In genomic region chr14:70943838-70944237, GRCh38 we compare ENCODE assay signal across 34 cellular contexts. TPM values are rescaled to one million over a fixed set of nuclear protein-coding genes. Genes with fewer than 3 reads are reported as not detected.
DNase-seq lines count a peak whose midpoint lies in the region; ATAC-seq and TF ChIP-seq lines count a peak whose summit lies in the region.
"Had no signal": no experiment of that assay in that cellular context is flagged by ENCODE, and none has a peak within 500 bp of the region (broad histone marks: within the 10 kb centered on the region; RNA-seq: fewer than 3 reads in every experiment).

No MANE protein-coding gene starts in this region.

- H3K4me3 Mint-ChIP-seq in CD8-positive, alpha-beta T cell = no peak overlapping the region
- no peak overlapping the region for H3K4me3 Mint-ChIP-seq in activated T-helper 1 cell treated with anti-CD3 and anti-CD28 coated beads, Interleukin-12 subunit alpha, Interleukin-12 subunit beta, Interleukin-2, Interleukin-4 antibody, amounts not matched to agents 30 ng/mL and 10 ng/mL and 1 ng/mL, durations not matched to agents 14 hours and 24 hours and 36 hours
- H3K4me3 Mint-ChIP-seq: activated naive CD4-positive, alpha-beta T cell treated with anti-CD3 and anti-CD28 coated beads, Interleukin-2, amount 10 ng/mL, durations not matched to agents 7 days and 5 days; activated T-cell treated with anti-CD3 and anti-CD28 coated beads, Interleukin-2, amount 50 U/mL, for 4 hours; neural progenitor cell; stimulated activated memory B cell treated with anti-CD40 and anti-IgM and Interleukin-4, amounts not matched to agents 10 μg/mL and 1 μg/mL and 100 μg/mL, for 72 hours had no signal

- intact Hi-C loops in CD8-positive, alpha-beta T cell (cut with DNase I, micrococcal nuclease) = no loop called here
- intact Hi-C loops in HCT116 (cut with micrococcal nuclease) (no loop called here), heart left ventricle (cut with DNase I) (no loop called here), thyroid gland (cut with DNase I) (no loop called here)
- intact Hi-C loops in activated T-helper 1 cell treated with anti-CD3 and anti-CD28 coated beads, Interleukin-12 subunit alpha, Interleukin-12 subunit beta, Interleukin-2, Interleukin-4 antibody, amounts not matched to agents 30 ng/mL and 10 ng/mL and 1 ng/mL, durations not matched to agents 14 hours and 24 hours and 36 hours (cut with micrococcal nuclease) = no loop called here

- H3K9me3 ChIP-seq in CD8-positive, alpha-beta T cell (ENCODE audit: low read length) = peaks cover 14% of the 10 kb centered on the region
- H3K9me3 ChIP-seq in HCT116 (ENCODE audit: control insufficient read depth in 1 of 2, insufficient read depth in 1 of 2, low read depth in 1 of 2, low read length in 2 of 2) = peaks cover 7 to 12% of the 10 kb centered on the region in 2 experiments; a peak in 3 of 4 replicates
- H3K9me3 ChIP-seq in heart left ventricle = peaks cover 0 to 44% (median 24%) of the 10 kb centered on the region in 12 donors
- H3K9me3 ChIP-seq in thyroid gland = no peaks in the 10 kb centered on the region
- H3K9me3 ChIP-seq in osteoblast (ENCODE audit: low read depth, low read length) = peaks cover 5% of the 10 kb centered on the region
- H3K9me3 ChIP-seq: colonic mucosa, SJSA1 had no signal

- peaks cover 80% of the 10 kb centered on the region for H3K36me3 Mint-ChIP-seq in CD8-positive, alpha-beta T cell
- H3K36me3 Mint-ChIP-seq in activated T-helper 1 cell treated with anti-CD3 and anti-CD28 coated beads, Interleukin-12 subunit alpha, Interleukin-12 subunit beta, Interleukin-2, Interleukin-4 antibody, amounts not matched to agents 30 ng/mL and 10 ng/mL and 1 ng/mL, durations not matched to agents 14 hours and 24 hours and 36 hours (ENCODE audit: low read depth) = peaks cover 77% of the 10 kb centered on the region

- H3K4me2 ChIP-seq in HCT116 (ENCODE audit: low read length) = no peak overlapping the region
- no peak overlapping the region for H3K4me2 ChIP-seq in osteoblast (ENCODE audit: insufficient read depth, low read length)
- H3K4me2 ChIP-seq: neural progenitor cell had no signal

- POLR2A ChIA-PET in CD8-positive, alpha-beta T cell (lab: Charles Lee) = no interaction called here
- POLR2A ChIA-PET in HCT116 (lab: Charles Lee) = no interaction called here

- no peak for ATAC-seq in CD8-positive, alpha-beta T cell
- ATAC-seq in HCT116 = no peak
- no peak for ATAC-seq in heart left ventricle
- ATAC-seq: activated T-cell treated with anti-CD3 and anti-CD28 coated beads, Interleukin-2, amount 50 U/mL, for 4 hours; esophagus mucosa; foreskin keratinocyte; left cardiac atrium; sciatic nerve; stimulated activated memory B cell treated with anti-CD40 and anti-IgM and Interleukin-4, amounts not matched to agents 10 μg/mL and 1 μg/mL and 100 μg/mL, for 72 hours; upper lobe of right lung had no signal

- DNase-seq in CD8-positive, alpha-beta T cell = no peak
- DNase-seq in HCT116 (ENCODE audit: low read depth, low spot score) = no peak
- DNase-seq in activated T-helper 1 cell treated with anti-CD3 and anti-CD28 coated beads, Interleukin-12 subunit alpha, Interleukin-12 subunit beta, Interleukin-2, Interleukin-4 antibody, amounts not matched to agents 30 ng/mL and 10 ng/mL and 1 ng/mL, durations not matched to agents 14 hours and 24 hours and 36 hours (ENCODE audit: low spot score) = no peak
- peak; percentile 4 for DNase-seq in left kidney (ENCODE audit: low read depth, low spot score)
- no peak for DNase-seq in heart left ventricle
- DNase-seq in thyroid gland = no peak
- DNase-seq in osteoblast (ENCODE audit: insufficient read length, low spot score, missing footprints) = no peak
- DNase-seq: activated CD4-positive, alpha-beta T cell treated with anti-CD3 and anti-CD28 coated beads for 1 hour; activated naive CD4-positive, alpha-beta T cell treated with anti-CD3 and anti-CD28 coated beads, Interleukin-2, amount 10 ng/mL, durations not matched to agents 7 days and 5 days; activated T-cell treated with anti-CD3 and anti-CD28 coated beads, Interleukin-2, amount 50 U/mL, for 4 hours; anterior cingulate cortex; colonic mucosa; foreskin keratinocyte; H7; KG1; left cardiac atrium; mammary epithelial cell; MG63; NCI-H1417; NCI-H2081 treated with DMSO at 0.1 percent for 48 hours; NCI-H345; NCI-H774; posterior cingulate gyrus; RPMI8226; stimulated activated CD4-positive, alpha-beta T cell treated with anti-CD3 and anti-CD28 coated beads, Interleukin-12 subunit alpha, Interleukin-12 subunit beta, amount 100 ng/mL, for 4 hours; stimulated activated CD4-positive, alpha-beta T cell treated with anti-CD3 and anti-CD28 coated beads, Interleukin-4, amount 100 ng/mL, for 24 hours; substantia nigra; upper lobe of right lung had no signal

- H2AFZ ChIP-seq in HCT116 (ENCODE audit: low read depth, low read length, poor library complexity, severe bottlenecking) (no peak overlapping the region), osteoblast (ENCODE audit: low read length) (no peak overlapping the region)
- H2AFZ ChIP-seq: neural progenitor cell had no signal

- H3K36me3 ChIP-seq in CD8-positive, alpha-beta T cell (ENCODE audit: insufficient read depth, low read length) = peaks cover 11% of the 10 kb centered on the region
- H3K36me3 ChIP-seq in HCT116 (ENCODE audit: control insufficient read depth in 1 of 2, insufficient read depth in 2 of 2, low read length in 2 of 2) (peaks cover 0 to 12% of the 10 kb centered on the region in 2 experiments; a peak in 2 of 4 replicates), heart left ventricle (peaks cover 0 to 22% (median 20%) of the 10 kb centered on the region in 9 donors), thyroid gland (peaks cover 4 to 12% of the 10 kb centered on the region in 2 donors), osteoblast (ENCODE audit: insufficient read depth, low read length) (peaks cover 15% of the 10 kb centered on the region)

- no peak for TF ChIP-seq CTCF in CD8-positive, alpha-beta T cell (IDR thresholded peaks at IDR 0.05)
- TF ChIP-seq CTCF in HCT116 (IDR thresholded peaks at IDR 0.05 in 2 of 3, conservative IDR thresholded peaks at IDR 0.05 in 1 of 3; ENCODE audit: borderline replicate concordance in 1 of 3, insufficient read depth in 1 of 3, low read depth in 2 of 3, low read length in 2 of 3) (no peak), heart left ventricle (IDR thresholded peaks at IDR 0.05) (no peak), thyroid gland (IDR thresholded peaks at IDR 0.05) (no peak), osteoblast (IDR thresholded peaks at IDR 0.05; ENCODE audit: extremely low read depth, low read depth, low read length) (no peak)

- no peaks in the 10 kb centered on the region for H3K27me3 Mint-ChIP-seq in CD8-positive, alpha-beta T cell (ENCODE audit: low read depth)
- H3K27me3 Mint-ChIP-seq in activated T-helper 1 cell treated with anti-CD3 and anti-CD28 coated beads, Interleukin-12 subunit alpha, Interleukin-12 subunit beta, Interleukin-2, Interleukin-4 antibody, amounts not matched to agents 30 ng/mL and 10 ng/mL and 1 ng/mL, durations not matched to agents 14 hours and 24 hours and 36 hours (ENCODE audit: insufficient read depth) = no peaks in the 10 kb centered on the region
- H3K27me3 Mint-ChIP-seq: activated naive CD4-positive, alpha-beta T cell treated with anti-CD3 and anti-CD28 coated beads, Interleukin-2, amount 10 ng/mL, durations not matched to agents 7 days and 5 days; CD4-positive, CD25-positive, alpha-beta regulatory T cell; stimulated activated memory B cell treated with anti-CD40 and anti-IgM and Interleukin-4, amounts not matched to agents 10 μg/mL and 1 μg/mL and 100 μg/mL, for 72 hours had no signal

- TF ChIP-seq RAD21 in HCT116 (IDR thresholded peaks at IDR 0.05; ENCODE audit: low read depth) = no peak

- H4K20me1 ChIP-seq in HCT116 (ENCODE audit: insufficient read depth) = no peaks in the 10 kb centered on the region
- peaks cover 14% of the 10 kb centered on the region for H4K20me1 ChIP-seq in osteoblast (ENCODE audit: insufficient read depth, low read length)

- peaks cover 56% of the 10 kb centered on the region for H3K9me3 Mint-ChIP-seq in CD8-positive, alpha-beta T cell
- H3K9me3 Mint-ChIP-seq in activated T-helper 1 cell treated with anti-CD3 and anti-CD28 coated beads, Interleukin-12 subunit alpha, Interleukin-12 subunit beta, Interleukin-2, Interleukin-4 antibody, amounts not matched to agents 30 ng/mL and 10 ng/mL and 1 ng/mL, durations not matched to agents 14 hours and 24 hours and 36 hours = peaks cover 78% of the 10 kb centered on the region

- H3K4me1 ChIP-seq in CD8-positive, alpha-beta T cell (ENCODE audit: insufficient read depth, low read length) = peaks cover 22% of the 10 kb centered on the region
- no peaks in the 10 kb centered on the region for H3K4me1 ChIP-seq in HCT116 (ENCODE audit: control insufficient read depth in 1 of 2, insufficient read depth in 2 of 2, low read length in 2 of 2)
- peaks cover 0 to 1% (median 0%) of the 10 kb centered on the region in 12 donors for H3K4me1 ChIP-seq in heart left ventricle
- H3K4me1 ChIP-seq in thyroid gland = no peaks in the 10 kb centered on the region
- H3K4me1 ChIP-seq in osteoblast (ENCODE audit: insufficient read depth, low read length) = no peaks in the 10 kb centered on the region
- H3K4me1 ChIP-seq: colonic mucosa, foreskin keratinocyte, neural progenitor cell, SJSA1 had no signal

- BruUV-seq in HCT116 (replicated peaks; lab: Mats Ljungman, UMichigan) = no TSS peak

- WGBS in heart left ventricle, 4 donors = 90 to 100% (median 99%) methylated on average over 1 of the region's 1 CpG
- WGBS in thyroid gland, 2 donors = 100% methylated on average over 1 of the region's 1 CpG

- H3K27me3 ChIP-seq in CD8-positive, alpha-beta T cell (ENCODE audit: insufficient read depth, low read length) = no peaks in the 10 kb centered on the region
- H3K27me3 ChIP-seq in HCT116 (ENCODE audit: insufficient read depth, low read length) (no peaks in the 10 kb centered on the region), heart left ventricle (no peaks in the 10 kb centered on the region), thyroid gland (no peaks in the 10 kb centered on the region), osteoblast (ENCODE audit: insufficient read depth, low read length) (no peaks in the 10 kb centered on the region)
- H3K27me3 ChIP-seq: colonic mucosa, foreskin keratinocyte, MG63, neural progenitor cell, SJSA1, upper lobe of right lung had no signal

- no peak for TF ChIP-seq POLR2A in HCT116 (IDR thresholded peaks at IDR 0.05; ENCODE audit: borderline replicate concordance, extremely low read depth, insufficient read depth, insufficient read length)
- TF ChIP-seq POLR2A in heart left ventricle (IDR thresholded peaks at IDR 0.05) = no peak
- TF ChIP-seq POLR2A in thyroid gland (IDR thresholded peaks at IDR 0.05) = no peak

- peaks cover 50% of the 10 kb centered on the region for H3K79me2 ChIP-seq in HCT116 (ENCODE audit: insufficient read depth, low read length)
- peaks cover 61% of the 10 kb centered on the region for H3K79me2 ChIP-seq in osteoblast (ENCODE audit: insufficient read depth, low read length)

- peaks cover 60% of the 10 kb centered on the region for H3K4me1 Mint-ChIP-seq in CD8-positive, alpha-beta T cell (ENCODE audit: low read depth)
- H3K4me1 Mint-ChIP-seq in activated T-helper 1 cell treated with anti-CD3 and anti-CD28 coated beads, Interleukin-12 subunit alpha, Interleukin-12 subunit beta, Interleukin-2, Interleukin-4 antibody, amounts not matched to agents 30 ng/mL and 10 ng/mL and 1 ng/mL, durations not matched to agents 14 hours and 24 hours and 36 hours (ENCODE audit: low read depth) = peaks cover 46% of the 10 kb centered on the region
- H3K4me1 Mint-ChIP-seq: neural progenitor cell had no signal

- H3K9ac ChIP-seq in HCT116 (ENCODE audit: low read length) = no peak overlapping the region
- H3K9ac ChIP-seq: neural progenitor cell had no signal

- CTCF ChIA-PET in CD8-positive, alpha-beta T cell (lab: Charles Lee) = interaction anchor here (0.7 to 1.7 kb wide), 4 partner anchors 9 to 37 kb away, joined by 3 to 8 read pairs (median 3); partner anchors contain the start of gene PCNX1
- CTCF ChIA-PET in HCT116 (lab: Charles Lee) = no interaction called here

- RAD21 ChIA-PET in HCT116 (lab: Charles Lee; ENCODE audit: low non-redundant PET in 1 of 2, low total read pairs in 2 of 2, uncharacterized antibody in 2 of 2, unreplicated experiment in 2 of 2) = no interaction called here

- no peak overlapping the region for H3K27ac ChIP-seq in CD8-positive, alpha-beta T cell (ENCODE audit: low read depth, low read length)
- H3K27ac ChIP-seq in HCT116 (ENCODE audit: low read depth, low read length) (no peak overlapping the region), heart left ventricle (no peak overlapping the region), thyroid gland (no peak overlapping the region), osteoblast (ENCODE audit: low read depth, low read length) (no peak overlapping the region)
- H3K27ac ChIP-seq: colonic mucosa, foreskin keratinocyte, neural progenitor cell, SJSA1, upper lobe of right lung had no signal

- H3K27ac Mint-ChIP-seq in CD8-positive, alpha-beta T cell = peak overlapping the region; percentile 13
- H3K27ac Mint-ChIP-seq in activated T-helper 1 cell treated with anti-CD3 and anti-CD28 coated beads, Interleukin-12 subunit alpha, Interleukin-12 subunit beta, Interleukin-2, Interleukin-4 antibody, amounts not matched to agents 30 ng/mL and 10 ng/mL and 1 ng/mL, durations not matched to agents 14 hours and 24 hours and 36 hours = peak overlapping the region; percentile 40
- H3K27ac Mint-ChIP-seq: neural progenitor cell; stimulated activated memory B cell treated with anti-CD40 and anti-IgM and Interleukin-4, amounts not matched to agents 10 μg/mL and 1 μg/mL and 100 μg/mL, for 72 hours had no signal

- H3K4me3 ChIP-seq in CD8-positive, alpha-beta T cell (ENCODE audit: low read depth, low read length) = no peak overlapping the region
- no peak overlapping the region for H3K4me3 ChIP-seq in HCT116 (replicated peaks in 1 of 2; ENCODE audit: low read depth in 1 of 2, low read length in 2 of 2)
- H3K4me3 ChIP-seq in heart left ventricle = no peak overlapping the region
- no peak overlapping the region for H3K4me3 ChIP-seq in thyroid gland (replicated peaks in 1 of 3)
- H3K4me3 ChIP-seq in osteoblast (ENCODE audit: insufficient read depth, low read length) = no peak overlapping the region
- H3K4me3 ChIP-seq: colonic mucosa, MG63, neural progenitor cell, SJSA1, upper lobe of right lung had no signal

- no peaks in the 10 kb centered on the region for H3K9me2 ChIP-seq in HCT116 (ENCODE audit: insufficient read depth)

RNA-seq across cellular contexts. Expression of gene PCNX1, which starts 36.6 kb away (rescaled TPM):
- total RNA-seq in CD8-positive, alpha-beta T cell = 10 to 100 TPM; 54.0 to 63.5 TPM
- total RNA-seq in HCT116 (2021; ENCODE audit: unreplicated experiment) = 52.2 TPM
- polyA plus RNA-seq in HCT116 (2012) = 12.0 and 12.8 TPM in 2 replicates
- total RNA-seq in activated T-helper 1 cell treated with anti-CD3 and anti-CD28 coated beads, Interleukin-12 subunit alpha, Interleukin-12 subunit beta, Interleukin-2, Interleukin-4 antibody, amounts not matched to agents 30 ng/mL and 10 ng/mL and 1 ng/mL, durations not matched to agents 14 hours and 24 hours and 36 hours = 37.9 and 42.7 TPM in 2 replicates
- 10 to 100 TPM; 36.3 to 64.7 (median 53.4) TPM for total RNA-seq in heart left ventricle
- polyA plus RNA-seq in heart left ventricle = 10 to 100 TPM in 1 of 2 donors, 1 to 10 TPM in 1; 6.1 to 11.7 TPM
- 10 to 100 TPM; 43.8 to 78.5 (median 69.7) TPM for total RNA-seq in thyroid gland
- total RNA-seq in osteoblast = 51.0 and 72.5 TPM in 2 replicates
